9 cellular contexts compared by ENCODE assay signal in the genomic region with DNA sequence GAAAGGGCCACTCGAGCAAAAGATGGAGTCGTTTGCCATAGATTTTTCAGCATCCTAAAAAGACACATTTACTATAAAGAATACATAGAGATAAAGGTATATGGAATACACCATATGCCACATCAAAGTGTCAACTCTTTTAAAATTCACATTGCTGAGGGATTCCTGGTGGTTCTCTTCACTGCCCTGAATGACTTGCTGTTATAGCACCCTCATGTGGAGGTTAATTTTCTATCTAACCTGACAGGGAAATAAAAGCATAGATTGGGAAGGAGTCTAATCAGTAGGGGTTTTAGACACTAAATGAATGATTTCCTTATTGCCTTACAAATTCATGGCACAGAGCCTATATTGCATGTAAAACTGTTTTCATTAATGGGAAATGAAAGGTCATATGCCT. TPM values are rescaled to one million over a fixed set of nuclear protein-coding genes. Genes with fewer than 3 reads are reported as not detected.
A peak's percentile ranks its signal among the peaks of the same experiment; 100 is the strongest.
DNase-seq lines count a peak whose midpoint lies in the region; ATAC-seq and TF ChIP-seq lines count a peak whose summit lies in the region.
"Had no signal": no experiment of that assay in that cellular context is flagged by ENCODE, and none has a peak within 500 bp of the region (broad histone marks: within the 10 kb centered on the region; RNA-seq: fewer than 3 reads in every experiment).

No MANE protein-coding gene starts in this region.

- 9 to 25% methylated on average over 2 of the region's 2 CpGs for WGBS in GM23248 (ENCODE audit: low coverage in 1 of 2, low lambda C conversion rate in 2 of 2, missing lambda C conversion rate in 2 of 2), 2 experiments

- ATAC-seq in WTC11 (peak; percentile 65), GM18870 (IDR thresholded peaks at IDR 0.05; ENCODE audit: unreplicated experiment) (no peak), GM21528 (IDR thresholded peaks at IDR 0.05; ENCODE audit: low FRiP score, unreplicated experiment) (no peak)
- ATAC-seq: left ventricle myocardium superior had no signal

- no peak overlapping the region for H3K9ac ChIP-seq in Loucy (ENCODE audit: low read depth, low read length, poor library complexity, severe bottlenecking)
- no peak overlapping the region for H3K9ac ChIP-seq in GM23248

- H2AFZ ChIP-seq in Loucy (ENCODE audit: low read length), result no peak overlapping the region
- no peak overlapping the region for H2AFZ ChIP-seq in GM23248

- H3K9me3 ChIP-seq in Loucy (ENCODE audit: insufficient read depth, low read depth, low read length) (no peaks in the 10 kb centered on the region), GM23248 (ENCODE audit: low read depth) (no peaks in the 10 kb centered on the region)

- H3F3A ChIP-seq in Loucy (ENCODE audit: low read depth) (no peaks in the 10 kb centered on the region), GM23248 (ENCODE audit: insufficient read depth) (no peaks in the 10 kb centered on the region)

- H3K4me1 Mint-ChIP-seq in WTC11, result peaks cover 9% of the 10 kb centered on the region

- no peaks in the 10 kb centered on the region; the same call in 1 of the 2 replicates for H3K27me3 ChIP-seq in GM06990 (replicated peaks; ENCODE audit: control insufficient read depth, insufficient read depth, low read length)
- H3K27me3 ChIP-seq in Loucy (ENCODE audit: insufficient read depth, low read length, poor library complexity, severe bottlenecking), result no peaks in the 10 kb centered on the region
- H3K27me3 ChIP-seq in GM23248 (replicated peaks; ENCODE audit: insufficient read depth), result peaks cover 25% of the 10 kb centered on the region

- H3K79me2 ChIP-seq in Loucy (ENCODE audit: insufficient read depth, low read length) (no peaks in the 10 kb centered on the region), GM23248 (ENCODE audit: insufficient read depth) (no peaks in the 10 kb centered on the region)

- TF ChIP-seq CTCF in GM06990 (IDR thresholded peaks at IDR 0.05; ENCODE audit: insufficient read depth, low read length, poor library complexity, severe bottlenecking) (peak; percentile 47), Loucy (conservative IDR thresholded peaks at IDR 0.05; ENCODE audit: low read length) (peak; percentile 73), WTC11 (IDR thresholded peaks at IDR 0.05) (no peak)

- in situ Hi-C loops in GM23248 (cut with MboI), result no loop called here

- H3K9me2 ChIP-seq in Loucy (replicated peaks; ENCODE audit: low read depth, low read length) (no peaks in the 10 kb centered on the region), GM23248 (ENCODE audit: insufficient read depth) (no peaks in the 10 kb centered on the region)

- H3K36me3 Mint-ChIP-seq in WTC11, result no peaks in the 10 kb centered on the region

- H3K27me3 Mint-ChIP-seq in WTC11 (ENCODE audit: low read depth), result no peaks in the 10 kb centered on the region

- H3K9me3 Mint-ChIP-seq in WTC11, result no peaks in the 10 kb centered on the region

- H4K20me1 ChIP-seq in Loucy (ENCODE audit: insufficient read depth, low read length, poor library complexity, severe bottlenecking) (no peaks in the 10 kb centered on the region), GM23248 (ENCODE audit: insufficient read depth) (no peaks in the 10 kb centered on the region)

- H3K4me3 Mint-ChIP-seq in WTC11, result no peak overlapping the region

- POLR2A ChIA-PET in WTC11 (lab: Charles Lee), result no interaction called here

- no peak overlapping the region for H3K4me3 ChIP-seq in GM06990 (replicated peaks; ENCODE audit: low read depth, low read length)
- no peak overlapping the region for H3K4me3 ChIP-seq in Loucy (ENCODE audit: low read length, poor library complexity, severe bottlenecking)
- no peak overlapping the region for H3K4me3 ChIP-seq in GM23248

- CTCF ChIA-PET in WTC11 (lab: Charles Lee), result interaction anchor here (1.0 to 3.0 kb wide), 2 partner anchors 17 to 199 kb away, joined by 5 to 21 read pairs; no protein-coding TSS in a partner anchor

- H3K4me1 ChIP-seq in Loucy (ENCODE audit: insufficient read depth, low read length, poor library complexity, severe bottlenecking), result no peaks in the 10 kb centered on the region
- no peaks in the 10 kb centered on the region for H3K4me1 ChIP-seq in GM23248 (ENCODE audit: insufficient read depth)

- DNase-seq in GM06990 (ENCODE audit: extremely low read depth, insufficient read length), result no peak
- DNase-seq in WTC11 (ENCODE audit: low spot score), result no peak
- DNase-seq in midbrain (lab: John Stamatoyannopoulos, UW), result peak; percentile 10
- DNase-seq in GM23248, result no peak
- DNase-seq in AML-193 (lab: John Stamatoyannopoulos, UW), result no peak
- DNase-seq: left ventricle myocardium superior had no signal

- no peaks in the 10 kb centered on the region for H3K36me3 ChIP-seq in GM06990 (ENCODE audit: control insufficient read depth, insufficient read depth, low read length)
- no peaks in the 10 kb centered on the region for H3K36me3 ChIP-seq in Loucy (ENCODE audit: insufficient read depth, low read length)
- H3K36me3 ChIP-seq in GM23248 (ENCODE audit: low read depth), result no peaks in the 10 kb centered on the region

- H3K27ac Mint-ChIP-seq in WTC11, result no peak overlapping the region

- H3K4me2 ChIP-seq in Loucy (ENCODE audit: low read depth, low read length, poor library complexity, severe bottlenecking) (no peak overlapping the region), GM23248 (ENCODE audit: unreplicated experiment) (no peak overlapping the region)

- no peak overlapping the region for H3K27ac ChIP-seq in GM23248

TF ChIP-seq in WTC11, 78 proteins besides CTCF, POLR2A, EP300 and RAD21:
- TF ChIP-seq, protein P1, sequence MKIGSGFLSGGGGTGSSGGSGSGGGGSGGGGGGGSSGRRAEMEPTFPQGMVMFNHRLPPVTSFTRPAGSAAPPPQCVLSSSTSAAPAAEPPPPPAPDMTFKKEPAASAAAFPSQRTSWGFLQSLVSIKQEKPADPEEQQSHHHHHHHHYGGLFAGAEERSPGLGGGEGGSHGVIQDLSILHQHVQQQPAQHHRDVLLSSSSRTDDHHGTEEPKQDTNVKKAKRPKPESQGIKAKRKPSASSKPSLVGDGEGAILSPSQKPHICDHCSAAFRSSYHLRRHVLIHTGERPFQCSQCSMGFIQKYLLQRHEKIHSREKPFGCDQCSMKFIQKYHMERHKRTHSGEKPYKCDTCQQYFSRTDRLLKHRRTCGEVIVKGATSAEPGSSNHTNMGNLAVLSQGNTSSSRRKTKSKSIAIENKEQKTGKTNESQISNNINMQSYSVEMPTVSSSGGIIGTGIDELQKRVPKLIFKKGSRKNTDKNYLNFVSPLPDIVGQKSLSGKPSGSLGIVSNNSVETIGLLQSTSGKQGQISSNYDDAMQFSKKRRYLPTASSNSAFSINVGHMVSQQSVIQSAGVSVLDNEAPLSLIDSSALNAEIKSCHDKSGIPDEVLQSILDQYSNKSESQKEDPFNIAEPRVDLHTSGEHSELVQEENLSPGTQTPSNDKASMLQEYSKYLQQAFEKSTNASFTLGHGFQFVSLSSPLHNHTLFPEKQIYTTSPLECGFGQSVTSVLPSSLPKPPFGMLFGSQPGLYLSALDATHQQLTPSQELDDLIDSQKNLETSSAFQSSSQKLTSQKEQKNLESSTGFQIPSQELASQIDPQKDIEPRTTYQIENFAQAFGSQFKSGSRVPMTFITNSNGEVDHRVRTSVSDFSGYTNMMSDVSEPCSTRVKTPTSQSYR (CRISPR knock-in tag; IDR thresholded peaks at IDR 0.05), result no peak
- TF ChIP-seq OVOL2 (CRISPR knock-in tag; IDR thresholded peaks at IDR 0.05; ENCODE audit: borderline replicate concordance) (no peak), NR3C1 (CRISPR knock-in tag; conservative IDR thresholded peaks at IDR 0.05; ENCODE audit: low read depth) (no peak), TEAD1 (CRISPR knock-in tag; IDR thresholded peaks at IDR 0.05) (no peak)
- TF ChIP-seq, protein P2, sequence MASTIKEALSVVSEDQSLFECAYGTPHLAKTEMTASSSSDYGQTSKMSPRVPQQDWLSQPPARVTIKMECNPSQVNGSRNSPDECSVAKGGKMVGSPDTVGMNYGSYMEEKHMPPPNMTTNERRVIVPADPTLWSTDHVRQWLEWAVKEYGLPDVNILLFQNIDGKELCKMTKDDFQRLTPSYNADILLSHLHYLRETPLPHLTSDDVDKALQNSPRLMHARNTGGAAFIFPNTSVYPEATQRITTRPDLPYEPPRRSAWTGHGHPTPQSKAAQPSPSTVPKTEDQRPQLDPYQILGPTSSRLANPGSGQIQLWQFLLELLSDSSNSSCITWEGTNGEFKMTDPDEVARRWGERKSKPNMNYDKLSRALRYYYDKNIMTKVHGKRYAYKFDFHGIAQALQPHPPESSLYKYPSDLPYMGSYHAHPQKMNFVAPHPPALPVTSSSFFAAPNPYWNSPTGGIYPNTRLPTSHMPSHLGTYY (CRISPR knock-in tag; IDR thresholded peaks at IDR 0.05), result no peak

RNA-seq across cellular contexts. Expression of a gene that starts 25.9 kb away (rescaled TPM):
- 3.5 to 6.4 TPM (median 4.2 TPM) in 3 replicates for total RNA-seq in WTC11 (2021)
- total RNA-seq in GM23248 (2014; rRNA removed; shearing (Covaris generic)), result 0.51 and 3.1 TPM in 2 replicates
- polyA plus RNA-seq in GM23248 (2016; fragmentation: Nextera tagmentation; extraction: Ambion mirVana), result 0.91 and 1.3 TPM in 2 replicates
